In the genomic region with DNA sequence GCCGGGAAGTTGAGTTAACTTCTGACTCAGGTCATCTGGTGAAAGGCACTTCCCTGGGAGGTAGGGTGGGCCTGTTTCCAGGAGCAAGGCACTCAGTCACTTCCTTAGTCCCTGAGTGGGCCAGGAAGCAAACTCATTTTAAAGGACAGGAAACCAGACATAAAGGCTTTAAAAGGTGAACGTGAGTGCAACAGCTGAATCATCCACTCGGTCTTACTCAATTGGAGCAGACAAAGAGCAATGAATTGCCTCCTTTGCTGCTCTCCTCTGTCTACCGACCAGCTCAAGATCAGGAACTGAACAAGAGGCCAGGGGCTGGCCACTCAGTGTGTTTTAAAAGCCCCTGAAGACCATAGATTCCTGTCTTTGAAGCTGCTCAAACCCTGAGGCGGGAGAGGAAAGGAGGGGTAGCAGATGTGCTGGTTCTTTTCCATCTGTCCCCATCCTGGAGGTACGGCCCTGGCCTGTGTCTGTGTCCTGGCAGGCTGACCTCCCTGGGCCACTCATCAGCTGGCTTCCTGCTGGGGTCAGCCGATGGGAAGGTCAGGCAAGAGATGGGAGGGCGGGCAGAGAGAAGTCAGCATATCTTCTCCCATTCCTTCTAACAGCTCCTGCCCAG, we compare ENCODE assay signal across 8 cellular contexts.
DNase-seq lines count a peak whose midpoint lies in the region; ATAC-seq, FAIRE-seq and TF ChIP-seq lines count a peak whose summit lies in the region.

No MANE protein-coding gene starts in this region.

- no TSS peak for BruUV-seq in Panc1 (replicated peaks; lab: Mats Ljungman, UMichigan)

- no peak overlapping the region for H3K4me3 ChIP-seq in Panc1 (ENCODE audit: low read depth in 2 of 2, low read length in 2 of 2)
- no peak overlapping the region for H3K4me3 ChIP-seq in esophagus (ENCODE audit: low read depth in 1 of 2, low read length in 2 of 2)
- H3K4me3 ChIP-seq in pancreas: no peak overlapping the region

- H3K27me3 ChIP-seq in Panc1 (ENCODE audit: control insufficient read depth, insufficient read depth, low read length) (no peaks in the 10 kb centered on the region), esophagus (ENCODE audit: control insufficient read depth in 1 of 2, insufficient read depth in 2 of 2, low read length in 2 of 2) (no peaks in the 10 kb centered on the region), pancreas (no peaks in the 10 kb centered on the region)

- no peaks in the 10 kb centered on the region for H3K36me3 ChIP-seq in Panc1 (ENCODE audit: control insufficient read depth, insufficient read depth, low read length)
- H3K36me3 ChIP-seq in esophagus (ENCODE audit: control insufficient read depth in 2 of 2, insufficient read depth in 2 of 2, low read length in 1 of 2): no peaks in the 10 kb centered on the region
- no peaks in the 10 kb centered on the region for H3K36me3 ChIP-seq in pancreas

- FAIRE-seq in pancreas (lab: Jason Lieb, UNC): no peak

- CTCF ChIA-PET in Panc1 (lab: Charles Lee): interaction anchor here (0.7 kb wide), 1 partner anchor 336 kb away, joined by 3 read pairs; no protein-coding TSS in a partner anchor

- TF ChIP-seq CTCF in Panc1 (IDR thresholded peaks at IDR 0.05) (no peak), pancreas (IDR thresholded peaks at IDR 0.05) (no peak)

- in situ Hi-C loops in Panc1 (cut with HindIII; ENCODE audit: low pct_unique_long_range_greater_than_20kb, low sequenced_read_pairs): loop anchor here (25.0 kb wide), 1 partner anchor 174 kb away; no protein-coding TSS in a partner anchor

- H3K9me3 ChIP-seq in Panc1 (ENCODE audit: control insufficient read depth, insufficient read depth, low read depth, low read length): no peaks in the 10 kb centered on the region
- no peaks in the 10 kb centered on the region for H3K9me3 ChIP-seq in esophagus (ENCODE audit: control insufficient read depth in 2 of 2, insufficient read depth in 1 of 2, low read depth in 1 of 2, low read length in 1 of 2)
- H3K9me3 ChIP-seq in pancreas: no peaks in the 10 kb centered on the region

- DNase-seq in H4 (ENCODE audit: low spot score) (peak; percentile 91), Panc1 (ENCODE audit: low read depth, low spot score) (peak; percentile 71), pancreas (no peak), amygdala (lab: John Stamatoyannopoulos, UW) (no peak), NCI-H1436 (lab: John Stamatoyannopoulos, UW) (no peak), NCI-H2107 (lab: John Stamatoyannopoulos, UW) (no peak)

- intact Hi-C loops in Panc1 (cut with micrococcal nuclease; ENCODE audit: unreplicated experiment) (no loop called here), pancreas (cut with DNase I) (no loop called here)

- peak overlapping the region; percentile 58 for H3K27ac ChIP-seq in Panc1 (ENCODE audit: low read length)
- H3K27ac ChIP-seq in esophagus (ENCODE audit: low read depth in 2 of 2, low read length in 1 of 2): peak overlapping the region; percentile 48 to 78
- peak overlapping the region in 2 of 4 donors; percentile 24 to 28 for H3K27ac ChIP-seq in pancreas

- WGBS in esophagus, 2 donors: 54 to 67% methylated on average over 8 of the region's 8 CpGs
- 73 to 85% methylated on average over 8 of the region's 8 CpGs for WGBS in pancreas, 2 donors

- peak; percentile 78 for ATAC-seq in Panc1
- peak in 3 of 4 donors; percentile 28 to 78 (median 42) for ATAC-seq in pancreas
- ATAC-seq in GM18511 (IDR thresholded peaks at IDR 0.05; ENCODE audit: unreplicated experiment): no peak

- POLR2A ChIA-PET in Panc1 (lab: Charles Lee): no interaction called here

- no peaks in the 10 kb centered on the region; the same call in 1 of the 2 replicates for H3K4me1 ChIP-seq in Panc1 (ENCODE audit: control insufficient read depth, insufficient read depth, low read length)
- H3K4me1 ChIP-seq in esophagus (ENCODE audit: control insufficient read depth in 2 of 2, insufficient read depth in 2 of 2, low read length in 1 of 2): peaks cover 3 to 7% of the 10 kb centered on the region in 2 donors
- H3K4me1 ChIP-seq in pancreas: no peaks in the 10 kb centered on the region

Comparison
In these comparisons a context has a peak if more than half of its experiments do, and no peak if none do; other contexts are left out.
1. DNase-seq: peak in H4 (single experiment) and Panc1 (single experiment); none in pancreas (0 of 6), amygdala (0 of 56), NCI-H1436 (single experiment) and NCI-H2107 (single experiment).